In genomic region chr11:109644158-109644557, GRCh38 we compare ENCODE assay signal across 13 cellular contexts.
DNase-seq lines count a peak whose midpoint lies in the region; ATAC-seq, FAIRE-seq and TF ChIP-seq lines count a peak whose summit lies in the region.
"Had no signal": no experiment of that assay in that cellular context is flagged by ENCODE, and none has a peak within 500 bp of the region (broad histone marks: within the 10 kb centered on the region; RNA-seq: fewer than 3 reads in every experiment).

No MANE protein-coding gene starts in this region.

- DNase-seq in NCI-H1105 treated with DMSO at 0.1 percent for 48 hours (lab: John Stamatoyannopoulos, UW) (peak; percentile 91), RPMI7951 (ENCODE audit: low read depth) (peak; percentile 16), head of caudate nucleus (peak in 41 of 42 donors; percentile 7 to 79 (median 53)), H54 (ENCODE audit: insufficient read length, low spot score) (no peak)
- DNase-seq in natural killer cell treated with Interleukin-12 subunit alpha and Interleukin-12 subunit beta and Interleukin-15 and Interleukin-18, amount 100 ng/mL, for 72 hours (ENCODE audit: low spot score), result no peak
- DNase-seq: stimulated activated CD4-positive, alpha-beta T cell treated with anti-CD3 and anti-CD28 coated beads, Interleukin-12 subunit alpha, Interleukin-12 subunit beta, amount 100 ng/mL, for 4 hours had no signal

- H3K79me2 ChIP-seq in ACC112 (ENCODE audit: control insufficient read depth, insufficient read depth, low read length, unreplicated experiment), result no peaks in the 10 kb centered on the region

- no peaks in the 10 kb centered on the region for H3K27me3 Mint-ChIP-seq in natural killer cell treated with Interleukin-12 subunit alpha and Interleukin-12 subunit beta and Interleukin-15 and Interleukin-18, amount 100 ng/mL, for 72 hours
- H3K27me3 Mint-ChIP-seq: stimulated activated naive CD8-positive, alpha-beta T cell treated with anti-CD3 and anti-CD28 coated beads, Interleukin-15, Interleukin-2, amounts not matched to agents 100 ng/mL and 50 ng/mL, for 24 hours had no signal

- no peaks in the 10 kb centered on the region for H3K36me3 ChIP-seq in ACC112 (ENCODE audit: insufficient read depth, low read length)

- H3K4me3 Mint-ChIP-seq in natural killer cell treated with Interleukin-12 subunit alpha and Interleukin-12 subunit beta and Interleukin-15 and Interleukin-18, amount 100 ng/mL, for 72 hours, result no peak overlapping the region
- H3K4me3 Mint-ChIP-seq: stimulated activated naive CD8-positive, alpha-beta T cell treated with anti-CD3 and anti-CD28 coated beads, Interleukin-15, Interleukin-2, amounts not matched to agents 100 ng/mL and 50 ng/mL, for 24 hours; WTC11 had no signal

- TF ChIP-seq POLR2A in H54 (IDR thresholded peaks at IDR 0.05; ENCODE audit: low read depth, low read length), result no peak

- H2AFZ ChIP-seq in ACC112 (ENCODE audit: low read length, unreplicated experiment), result no peak overlapping the region

- peaks cover 3% of the 10 kb centered on the region for H3K9me3 Mint-ChIP-seq in natural killer cell treated with Interleukin-12 subunit alpha and Interleukin-12 subunit beta and Interleukin-15 and Interleukin-18, amount 100 ng/mL, for 72 hours
- H3K9me3 Mint-ChIP-seq: stimulated activated naive CD8-positive, alpha-beta T cell treated with anti-CD3 and anti-CD28 coated beads, Interleukin-15, Interleukin-2, amounts not matched to agents 100 ng/mL and 50 ng/mL, for 24 hours; WTC11 had no signal

- no peaks in the 10 kb centered on the region for H3K4me1 Mint-ChIP-seq in natural killer cell treated with Interleukin-12 subunit alpha and Interleukin-12 subunit beta and Interleukin-15 and Interleukin-18, amount 100 ng/mL, for 72 hours (ENCODE audit: low read depth in 2 of 2)
- H3K4me1 Mint-ChIP-seq: WTC11 had no signal

- no peak for FAIRE-seq in H54 (lab: Jason Lieb, UNC)

- peaks cover 44% of the 10 kb centered on the region for H3K27me3 ChIP-seq in ACC112 (ENCODE audit: insufficient read depth, low read length)

- no peaks in the 10 kb centered on the region for H3K4me1 ChIP-seq in ACC112 (ENCODE audit: control insufficient read depth, insufficient read depth, low read length, unreplicated experiment)

- intact Hi-C loops in head of caudate nucleus (cut with DNase I), result no loop called here

- H3K27ac ChIP-seq in ACC112 (ENCODE audit: low read depth, low read length), result no peak overlapping the region
- H3K27ac ChIP-seq: HL-60 had no signal

- no peak overlapping the region for H3K27ac Mint-ChIP-seq in natural killer cell treated with Interleukin-12 subunit alpha and Interleukin-12 subunit beta and Interleukin-15 and Interleukin-18, amount 100 ng/mL, for 72 hours
- H3K27ac Mint-ChIP-seq: stimulated activated naive CD8-positive, alpha-beta T cell treated with anti-CD3 and anti-CD28 coated beads, Interleukin-15, Interleukin-2, amounts not matched to agents 100 ng/mL and 50 ng/mL, for 24 hours; WTC11 had no signal

- no peak for ATAC-seq in natural killer cell treated with Interleukin-12 subunit alpha and Interleukin-12 subunit beta and Interleukin-15 and Interleukin-18, amount 100 ng/mL, for 72 hours
- ATAC-seq in GM19395 (IDR thresholded peaks at IDR 0.05; ENCODE audit: unreplicated experiment), result no peak
- ATAC-seq in HG02610 (IDR thresholded peaks at IDR 0.05; ENCODE audit: unreplicated experiment), result no peak
- ATAC-seq: WTC11 had no signal

- peak overlapping the region; percentile 10; the same call in 1 of the 2 replicates for H3K4me3 ChIP-seq in ACC112 (ENCODE audit: low read depth, low read length)
- H3K4me3 ChIP-seq: lung had no signal

- H3K36me3 Mint-ChIP-seq in natural killer cell treated with Interleukin-12 subunit alpha and Interleukin-12 subunit beta and Interleukin-15 and Interleukin-18, amount 100 ng/mL, for 72 hours, result no peaks in the 10 kb centered on the region
- H3K36me3 Mint-ChIP-seq: WTC11 had no signal

Comparison
In these comparisons a context has a peak if more than half of its experiments do, and no peak if none do; other contexts are left out.
1. DNase-seq: peak in NCI-H1105 treated with DMSO at 0.1 percent for 48 hours (single experiment), RPMI7951 (single experiment) and head of caudate nucleus (41 of 42); none in natural killer cell treated with Interleukin-12 subunit alpha and Interleukin-12 subunit beta and Interleukin-15 and Interleukin-18, amount 100 ng/mL, for 72 hours (single experiment) and H54 (single experiment).